ENCODE assay signal across 23 cellular contexts in the genomic region with DNA sequence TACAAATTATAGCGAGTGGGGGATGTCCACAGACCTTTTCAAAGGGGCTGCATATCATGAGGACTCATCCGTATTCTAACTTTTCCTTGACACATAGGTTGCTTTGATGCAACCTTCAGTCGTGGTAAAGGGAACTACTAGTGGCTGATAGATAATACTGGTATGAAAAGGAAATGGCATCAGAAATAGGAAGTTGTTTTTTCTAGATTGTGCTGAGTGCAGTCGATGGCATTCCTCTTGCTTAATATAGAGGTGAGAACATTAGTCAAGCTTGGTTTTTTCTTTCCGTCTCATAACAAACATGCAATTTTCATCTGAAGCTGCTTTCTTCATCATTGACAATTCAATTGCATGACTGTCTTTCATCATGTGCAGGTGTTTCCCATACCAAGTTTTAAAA. TPM values are rescaled to one million over a fixed set of nuclear protein-coding genes. Genes with fewer than 3 reads are reported as not detected.
DNase-seq lines count a peak whose midpoint lies in the region; ATAC-seq and TF ChIP-seq lines count a peak whose summit lies in the region.
"Had no signal": no experiment of that assay in that cellular context is flagged by ENCODE, and none has a peak within 500 bp of the region (broad histone marks: within the 10 kb centered on the region; RNA-seq: fewer than 3 reads in every experiment).

No MANE protein-coding gene starts in this region.

- DNase-seq in SKM-1 (lab: John Stamatoyannopoulos, UW; ENCODE audit: unreplicated experiment) (peak; percentile 98), inferior parietal cortex (ENCODE audit: extremely low spot score) (no peak), osteocyte (ENCODE audit: extremely low spot score, unreplicated experiment) (no peak)
- no peak for DNase-seq in stimulated activated CD4-positive, alpha-beta T cell treated with anti-CD3 and anti-CD28 coated beads, Interleukin-2, amount 100 ng/mL, for 48 hours
- DNase-seq in activated CD8-positive, alpha-beta T cell treated with anti-CD3 and anti-CD28 coated beads, Interleukin-2, amount 10 ng/mL, durations not matched to agents 7 days and 5 days = no peak
- DNase-seq: activated B cell treated with CpG ODN at 0.5 μM for 24 hours; activated T-cell treated with anti-CD3 and anti-CD28 coated beads, Interleukin-2, amount 50 U/mL, for 48 hours; effector CD8-positive, alpha-beta T cell; kidney glomerular epithelial cell; mammary epithelial cell; naive B cell; NCI-H1105 treated with DMSO at 0.1 percent for 48 hours; NCI-H2171; pancreas; RPMI8226; stimulated activated naive CD4-positive, alpha-beta T cell treated with Interleukin-2 at 50 U/mL for 16 hours; T-cell; thyroid gland had no signal

- TF ChIP-seq CTCF in Loucy (conservative IDR thresholded peaks at IDR 0.05; ENCODE audit: low read length) (no peak; the same call in 1 of the 2 replicates), osteocyte (IDR thresholded peaks at IDR 0.05) (no peak)

- H3K4me1 Mint-ChIP-seq in osteocyte (ENCODE audit: unreplicated experiment) = no peaks in the 10 kb centered on the region
- no peaks in the 10 kb centered on the region for H3K4me1 Mint-ChIP-seq in activated CD8-positive, alpha-beta T cell treated with anti-CD3 and anti-CD28 coated beads, Interleukin-2, amount 10 ng/mL, durations not matched to agents 7 days and 5 days (ENCODE audit: low read depth)
- H3K4me1 Mint-ChIP-seq: activated B cell treated with CpG ODN at 0.5 μM for 24 hours; activated naive CD4-positive, alpha-beta T cell treated with anti-CD3 and anti-CD28 coated beads, Interleukin-2, amount 50 U/mL, for 24 hours; naive B cell; T-cell had no signal

- no peaks in the 10 kb centered on the region for H3F3A ChIP-seq in Loucy (ENCODE audit: low read depth)

- CTCF ChIA-PET in activated CD8-positive, alpha-beta T cell treated with anti-CD3 and anti-CD28 coated beads, Interleukin-2, amount 10 ng/mL, durations not matched to agents 7 days and 5 days (lab: Charles Lee) = interaction anchor here (1.3 kb wide), 1 partner anchor 494 kb away, joined by 3 read pairs; no protein-coding TSS in a partner anchor

- H3K4me2 ChIP-seq in Loucy (ENCODE audit: low read depth, low read length, poor library complexity, severe bottlenecking) = peak overlapping the region; percentile 9

- no peaks in the 10 kb centered on the region for H3K36me3 Mint-ChIP-seq in osteocyte (ENCODE audit: unreplicated experiment)
- no peaks in the 10 kb centered on the region for H3K36me3 Mint-ChIP-seq in activated CD8-positive, alpha-beta T cell treated with anti-CD3 and anti-CD28 coated beads, Interleukin-2, amount 10 ng/mL, durations not matched to agents 7 days and 5 days (ENCODE audit: low read depth)
- H3K36me3 Mint-ChIP-seq: activated naive CD4-positive, alpha-beta T cell treated with anti-CD3 and anti-CD28 coated beads, Interleukin-2, amount 50 U/mL, for 24 hours; naive B cell; T-cell had no signal

- no peaks in the 10 kb centered on the region for H4K20me1 ChIP-seq in Loucy (ENCODE audit: insufficient read depth, low read length, poor library complexity, severe bottlenecking)

- no peak overlapping the region for H3K4me3 Mint-ChIP-seq in osteocyte (ENCODE audit: unreplicated experiment)
- no peak overlapping the region for H3K4me3 Mint-ChIP-seq in activated CD8-positive, alpha-beta T cell treated with anti-CD3 and anti-CD28 coated beads, Interleukin-2, amount 10 ng/mL, durations not matched to agents 7 days and 5 days
- H3K4me3 Mint-ChIP-seq: activated B cell treated with CpG ODN at 0.5 μM for 24 hours; activated naive CD4-positive, alpha-beta T cell treated with anti-CD3 and anti-CD28 coated beads, Interleukin-2, amount 50 U/mL, for 24 hours; naive B cell; T-cell had no signal

- no peak overlapping the region for H3K9ac ChIP-seq in Loucy (ENCODE audit: low read depth, low read length, poor library complexity, severe bottlenecking)

- no peaks in the 10 kb centered on the region for H3K9me3 ChIP-seq in Loucy (ENCODE audit: insufficient read depth, low read depth, low read length)
- H3K9me3 ChIP-seq: pancreas, thyroid gland had no signal

- H3K9me2 ChIP-seq in Loucy (replicated peaks; ENCODE audit: low read depth, low read length) = no peaks in the 10 kb centered on the region

- POLR2A ChIA-PET in activated CD8-positive, alpha-beta T cell treated with anti-CD3 and anti-CD28 coated beads, Interleukin-2, amount 10 ng/mL, durations not matched to agents 7 days and 5 days (lab: Charles Lee) = no interaction called here

- no peaks in the 10 kb centered on the region for H3K9me3 Mint-ChIP-seq in osteocyte (ENCODE audit: unreplicated experiment)
- H3K9me3 Mint-ChIP-seq in activated CD8-positive, alpha-beta T cell treated with anti-CD3 and anti-CD28 coated beads, Interleukin-2, amount 10 ng/mL, durations not matched to agents 7 days and 5 days (ENCODE audit: insufficient read depth) = no peaks in the 10 kb centered on the region
- H3K9me3 Mint-ChIP-seq: activated B cell treated with CpG ODN at 0.5 μM for 24 hours; activated naive CD4-positive, alpha-beta T cell treated with anti-CD3 and anti-CD28 coated beads, Interleukin-2, amount 50 U/mL, for 24 hours; naive B cell; T-cell had no signal

- H3K4me3 ChIP-seq in Loucy (ENCODE audit: low read length, poor library complexity, severe bottlenecking) = no peak overlapping the region
- H3K4me3 ChIP-seq: pancreas, thyroid gland had no signal

- no peaks in the 10 kb centered on the region for H3K27me3 ChIP-seq in Loucy (ENCODE audit: insufficient read depth, low read length, poor library complexity, severe bottlenecking)
- H3K27me3 ChIP-seq: thyroid gland had no signal

- H3K36me3 ChIP-seq in Loucy (ENCODE audit: insufficient read depth, low read length) = no peaks in the 10 kb centered on the region
- H3K36me3 ChIP-seq: pancreas, thyroid gland had no signal

- H3K27me3 Mint-ChIP-seq in osteocyte (ENCODE audit: unreplicated experiment) = peaks cover 10% of the 10 kb centered on the region
- H3K27me3 Mint-ChIP-seq in activated CD8-positive, alpha-beta T cell treated with anti-CD3 and anti-CD28 coated beads, Interleukin-2, amount 10 ng/mL, durations not matched to agents 7 days and 5 days (ENCODE audit: low read depth) = peaks cover 14% of the 10 kb centered on the region

- H3K27ac Mint-ChIP-seq in osteocyte (ENCODE audit: unreplicated experiment) = no peak overlapping the region
- no peak overlapping the region for H3K27ac Mint-ChIP-seq in activated CD8-positive, alpha-beta T cell treated with anti-CD3 and anti-CD28 coated beads, Interleukin-2, amount 10 ng/mL, durations not matched to agents 7 days and 5 days
- H3K27ac Mint-ChIP-seq: activated B cell treated with CpG ODN at 0.5 μM for 24 hours; activated naive CD4-positive, alpha-beta T cell treated with anti-CD3 and anti-CD28 coated beads, Interleukin-2, amount 50 U/mL, for 24 hours; naive B cell; T-cell had no signal

- H3K4me1 ChIP-seq in Loucy (ENCODE audit: insufficient read depth, low read length, poor library complexity, severe bottlenecking) = peaks cover 9% of the 10 kb centered on the region
- H3K4me1 ChIP-seq: thyroid gland had no signal

- no peaks in the 10 kb centered on the region for H3K79me2 ChIP-seq in Loucy (ENCODE audit: insufficient read depth, low read length)

- ATAC-seq in GM18870 (IDR thresholded peaks at IDR 0.05; ENCODE audit: unreplicated experiment) = peak; percentile 45
- no peak for ATAC-seq in activated CD8-positive, alpha-beta T cell treated with anti-CD3 and anti-CD28 coated beads, Interleukin-2, amount 10 ng/mL, durations not matched to agents 7 days and 5 days
- ATAC-seq: esophagus mucosa, pancreas, sciatic nerve, T-cell had no signal

- H2AFZ ChIP-seq in Loucy (ENCODE audit: low read length) = peak overlapping the region; percentile 49

RNA-seq across cellular contexts. Expression of gene ENPEP, which starts 16.6 kb away (rescaled TPM):
- 0.47 and 0.94 TPM in 2 replicates for total RNA-seq in osteocyte
- under 1 TPM in 1 of 2 experiments, not detected in 1; 0.53 TPM for total RNA-seq in activated CD8-positive, alpha-beta T cell treated with anti-CD3 and anti-CD28 coated beads, Interleukin-2, amount 10 ng/mL, durations not matched to agents 7 days and 5 days
- total RNA-seq: activated B cell treated with CpG ODN at 0.5 μM for 24 hours, mammary epithelial cell, T-cell had no signal
